ENCODE assay signal across 9 cellular contexts in the genomic region with DNA sequence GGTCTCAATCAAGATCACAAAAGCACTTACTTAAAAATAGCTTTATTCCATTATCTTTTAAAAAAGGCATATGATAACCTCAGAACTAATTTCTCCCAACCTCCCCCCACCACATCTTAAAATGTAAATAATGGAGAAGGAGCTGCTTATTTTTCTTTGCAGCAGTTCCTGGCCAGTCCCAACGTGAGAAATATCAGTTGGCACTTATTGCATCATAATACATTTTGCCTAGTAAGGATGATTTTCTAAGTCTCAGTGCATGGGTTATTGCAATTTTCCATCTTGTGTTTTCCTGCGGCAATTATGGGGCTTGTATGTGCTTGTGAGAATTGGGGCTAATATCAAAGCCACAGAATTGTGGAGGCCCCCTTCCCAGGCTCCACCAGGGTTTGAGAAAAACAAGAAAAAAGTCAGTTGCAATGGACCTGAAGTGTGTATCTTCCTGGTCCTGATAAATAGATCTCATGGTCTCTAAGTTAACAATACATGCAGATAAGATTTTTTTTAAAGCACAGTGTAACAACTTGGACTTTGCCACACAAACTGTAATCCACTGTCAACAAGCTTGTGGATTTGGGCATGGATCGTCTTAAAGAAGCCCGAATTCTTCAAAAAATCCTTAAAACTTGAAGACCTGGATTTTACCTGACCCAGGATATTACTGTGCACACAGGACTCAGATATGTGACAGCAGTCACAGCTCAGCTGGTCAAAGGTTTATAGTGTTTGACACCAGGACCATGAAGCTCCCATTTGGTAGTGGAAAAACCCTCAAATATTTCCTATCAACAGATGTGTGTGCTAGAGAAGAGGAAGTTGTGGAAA. TPM values are rescaled to one million over a fixed set of nuclear protein-coding genes. Genes with fewer than 3 reads are reported as not detected.
DNase-seq lines count a peak whose midpoint lies in the region; ATAC-seq and TF ChIP-seq lines count a peak whose summit lies in the region.
"Had no signal": no experiment of that assay in that cellular context is flagged by ENCODE, and none has a peak within 500 bp of the region (broad histone marks: within the 10 kb centered on the region; RNA-seq: fewer than 3 reads in every experiment).

No MANE protein-coding gene starts in this region.

- DNase-seq in activated naive CD8-positive, alpha-beta T cell treated with anti-CD3 and anti-CD28 coated beads, Interleukin-2, amount 50 U/mL, for 24 hours = no peak
- no peak for DNase-seq in psoas muscle
- no peak for DNase-seq in stimulated activated naive CD4-positive, alpha-beta T cell treated with Interleukin-2 at 50 U/mL for 16 hours (lab: John Stamatoyannopoulos, UW)
- DNase-seq: activated gamma-delta T cell had no signal

- no peaks in the 10 kb centered on the region for H3K9me3 Mint-ChIP-seq in activated naive CD8-positive, alpha-beta T cell treated with anti-CD3 and anti-CD28 coated beads, Interleukin-2, amount 50 U/mL, for 24 hours

- peaks cover 6% of the 10 kb centered on the region for H3K36me3 Mint-ChIP-seq in activated naive CD8-positive, alpha-beta T cell treated with anti-CD3 and anti-CD28 coated beads, Interleukin-2, amount 50 U/mL, for 24 hours (ENCODE audit: low read depth)

- H3K27me3 Mint-ChIP-seq in activated naive CD8-positive, alpha-beta T cell treated with anti-CD3 and anti-CD28 coated beads, Interleukin-2, amount 50 U/mL, for 24 hours = peaks cover 8% of the 10 kb centered on the region

- H3K27ac Mint-ChIP-seq in activated naive CD8-positive, alpha-beta T cell treated with anti-CD3 and anti-CD28 coated beads, Interleukin-2, amount 50 U/mL, for 24 hours = peak overlapping the region; percentile 33

- POLR2A ChIA-PET in HEK293 (lab: Yijun Ruan, JAX) = interaction anchor here (0.5 to 0.9 kb wide), 5 partner anchors 27 to 91 kb away, joined by 3 to 6 read pairs (median 4); a partner anchor contains a TSS

- H3K4me1 Mint-ChIP-seq in activated naive CD8-positive, alpha-beta T cell treated with anti-CD3 and anti-CD28 coated beads, Interleukin-2, amount 50 U/mL, for 24 hours = peaks cover 59% of the 10 kb centered on the region

- peaks cover 43 to 61% (median 54%) of the 10 kb centered on the region in 10 experiments for H3K4me1 ChIP-seq in BLaER1 treated with 17β-estradiol and CSF1 and Interleukin-3, amounts not matched to agents 10 nM and 100 nM
- H3K4me1 ChIP-seq in HEK293 (ENCODE audit: control insufficient read depth, insufficient read depth, low read length) = 0 out of 2 replicates have a peak, but pooled peaks cover 3% of the 10 kb centered on the region
- H3K4me1 ChIP-seq in mesodermal cell (ENCODE audit: control insufficient read depth, insufficient read depth, low read length, poor library complexity, severe bottlenecking) = peaks cover 6% of the 10 kb centered on the region
- H3K4me1 ChIP-seq in psoas muscle = peaks cover 7% of the 10 kb centered on the region

- H3K4me3 Mint-ChIP-seq in activated naive CD8-positive, alpha-beta T cell treated with anti-CD3 and anti-CD28 coated beads, Interleukin-2, amount 50 U/mL, for 24 hours = peak overlapping the region; percentile 42

- 84 to 100% methylated on average over 1 to 3 of the region's 4 CpGs for WGBS in mesodermal cell (ENCODE audit: insufficient coverage in 2 of 2), 2 experiments
- WGBS in psoas muscle, 3 donors = 73 to 78% (median 74%) methylated on average over 4 of the region's 4 CpGs

- CTCF ChIA-PET in HEK293 (lab: Yijun Ruan, JAX) = interaction anchor here (0.6 to 5.3 kb wide), 6 partner anchors 8 to 559 kb away, joined by 3 to 44 read pairs (median 3); no protein-coding TSS in a partner anchor

- H3K9ac ChIP-seq in BLaER1 treated with 17β-estradiol and CSF1 and Interleukin-3, amounts not matched to agents 10 nM and 100 nM = no peak overlapping the region

- H3K4me2 ChIP-seq in BLaER1 treated with 17β-estradiol and CSF1 and Interleukin-3, amounts not matched to agents 10 nM and 100 nM = peak overlapping the region; percentile 88 to 99 (median 97); a peak in 21 of 22 replicates

- no peak overlapping the region for H3K4me3 ChIP-seq in BLaER1 treated with 17β-estradiol and CSF1 and Interleukin-3, amounts not matched to agents 10 nM and 100 nM
- H3K4me3 ChIP-seq in HEK293 (ENCODE audit: low read depth, low read length) (no peak overlapping the region), mesodermal cell (ENCODE audit: extremely low read depth, insufficient read depth, low read length, poor library complexity, severe bottlenecking) (no peak overlapping the region), psoas muscle (no peak overlapping the region)

- H3K27me3 ChIP-seq in BLaER1 treated with 17β-estradiol and CSF1 and Interleukin-3, amounts not matched to agents 10 nM and 100 nM = peaks cover 0 to 19% (median 14%) of the 10 kb centered on the region in 11 experiments; a peak in 12 of 22 replicates
- no peaks in the 10 kb centered on the region for H3K27me3 ChIP-seq in psoas muscle (ENCODE audit: insufficient read depth in 3 of 3, low read length in 2 of 3)

- TF ChIP-seq CTCF in HEK293 (tag by site-specific recombination; IDR thresholded peaks at IDR 0.05) (no peak), psoas muscle (IDR thresholded peaks at IDR 0.05) (no peak)

- no peak overlapping the region; a peak in 1 of 22 replicates for H3K27ac ChIP-seq in BLaER1 treated with 17β-estradiol and CSF1 and Interleukin-3, amounts not matched to agents 10 nM and 100 nM
- no peak overlapping the region for H3K27ac ChIP-seq in HEK293 (ENCODE audit: extremely low read depth, low read depth, low read length)
- peak overlapping the region; percentile 59 for H3K27ac ChIP-seq in mesodermal cell (ENCODE audit: low read depth, low read length, severe bottlenecking)
- H3K27ac ChIP-seq in psoas muscle = no peak overlapping the region

- no peaks in the 10 kb centered on the region for H3K9me3 ChIP-seq in BLaER1 treated with 17β-estradiol and CSF1 and Interleukin-3, amounts not matched to agents 10 nM and 100 nM (replicated peaks in 1 of 11)
- H3K9me3 ChIP-seq in HEK293 (ENCODE audit: control insufficient read depth, insufficient read depth, low read depth, low read length) = no peaks in the 10 kb centered on the region
- H3K9me3 ChIP-seq in mesodermal cell (ENCODE audit: control insufficient read depth, low read length) = no peaks in the 10 kb centered on the region
- H3K9me3 ChIP-seq in psoas muscle = no peaks in the 10 kb centered on the region

- intact Hi-C loops in psoas muscle (cut with DNase I) = loop anchor here (5.0 kb wide), 1 partner anchor 39 kb away; a partner anchor contains a TSS

- peaks cover 0 to 4% (median 0%) of the 10 kb centered on the region in 11 experiments; a peak in 3 of 22 replicates for H4K20me1 ChIP-seq in BLaER1 treated with 17β-estradiol and CSF1 and Interleukin-3, amounts not matched to agents 10 nM and 100 nM

- ATAC-seq in activated naive CD8-positive, alpha-beta T cell treated with anti-CD3 and anti-CD28 coated beads, Interleukin-2, amount 50 U/mL, for 24 hours = no peak
- ATAC-seq in HG03571 (IDR thresholded peaks at IDR 0.05; ENCODE audit: unreplicated experiment) (no peak), psoas muscle (no peak), GM21381 (IDR thresholded peaks at IDR 0.05; ENCODE audit: unreplicated experiment) (no peak)

- H3K36me3 ChIP-seq in BLaER1 treated with 17β-estradiol and CSF1 and Interleukin-3, amounts not matched to agents 10 nM and 100 nM = peaks cover 0 to 28% (median 3%) of the 10 kb centered on the region in 11 experiments; a peak in 9 of 22 replicates
- H3K36me3 ChIP-seq in HEK293 (ENCODE audit: control insufficient read depth in 2 of 2, insufficient read depth in 1 of 2, low read length in 2 of 2) (no peaks in the 10 kb centered on the region; a peak in 1 of 3 replicates), mesodermal cell (ENCODE audit: control insufficient read depth, insufficient read depth, low read length) (peaks cover 5% of the 10 kb centered on the region), psoas muscle (ENCODE audit: insufficient read depth in 1 of 2, low read depth in 1 of 2) (peaks cover 0 to 17% of the 10 kb centered on the region in 2 donors)

TF ChIP-seq in HEK293, 187 proteins besides CTCF, POLR2A, EP300 and RAD21 (continues in another document):
- TF ChIP-seq, protein P1, sequence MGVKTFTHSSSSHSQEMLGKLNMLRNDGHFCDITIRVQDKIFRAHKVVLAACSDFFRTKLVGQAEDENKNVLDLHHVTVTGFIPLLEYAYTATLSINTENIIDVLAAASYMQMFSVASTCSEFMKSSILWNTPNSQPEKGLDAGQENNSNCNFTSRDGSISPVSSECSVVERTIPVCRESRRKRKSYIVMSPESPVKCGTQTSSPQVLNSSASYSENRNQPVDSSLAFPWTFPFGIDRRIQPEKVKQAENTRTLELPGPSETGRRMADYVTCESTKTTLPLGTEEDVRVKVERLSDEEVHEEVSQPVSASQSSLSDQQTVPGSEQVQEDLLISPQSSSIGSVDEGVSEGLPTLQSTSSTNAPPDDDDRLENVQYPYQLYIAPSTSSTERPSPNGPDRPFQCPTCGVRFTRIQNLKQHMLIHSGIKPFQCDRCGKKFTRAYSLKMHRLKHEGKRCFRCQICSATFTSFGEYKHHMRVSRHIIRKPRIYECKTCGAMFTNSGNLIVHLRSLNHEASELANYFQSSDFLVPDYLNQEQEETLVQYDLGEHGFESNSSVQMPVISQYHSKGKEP (tag by site-specific recombination; IDR thresholded peaks at IDR 0.05) = peak; percentile 81
- TF ChIP-seq, protein P2, sequence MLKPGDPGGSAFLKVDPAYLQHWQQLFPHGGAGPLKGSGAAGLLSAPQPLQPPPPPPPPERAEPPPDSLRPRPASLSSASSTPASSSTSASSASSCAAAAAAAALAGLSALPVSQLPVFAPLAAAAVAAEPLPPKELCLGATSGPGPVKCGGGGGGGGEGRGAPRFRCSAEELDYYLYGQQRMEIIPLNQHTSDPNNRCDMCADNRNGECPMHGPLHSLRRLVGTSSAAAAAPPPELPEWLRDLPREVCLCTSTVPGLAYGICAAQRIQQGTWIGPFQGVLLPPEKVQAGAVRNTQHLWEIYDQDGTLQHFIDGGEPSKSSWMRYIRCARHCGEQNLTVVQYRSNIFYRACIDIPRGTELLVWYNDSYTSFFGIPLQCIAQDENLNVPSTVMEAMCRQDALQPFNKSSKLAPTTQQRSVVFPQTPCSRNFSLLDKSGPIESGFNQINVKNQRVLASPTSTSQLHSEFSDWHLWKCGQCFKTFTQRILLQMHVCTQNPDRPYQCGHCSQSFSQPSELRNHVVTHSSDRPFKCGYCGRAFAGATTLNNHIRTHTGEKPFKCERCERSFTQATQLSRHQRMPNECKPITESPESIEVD (tag by site-specific recombination; IDR thresholded peaks at IDR 0.05) = peak; percentile 45; the same call in 1 of the 2 replicates
- TF ChIP-seq ZNF585B (tag by site-specific recombination; IDR thresholded peaks at IDR 0.05) = no peak

RNA-seq across cellular contexts. Expression of a gene that starts 2.8 kb away (rescaled TPM):
- 50.9 TPM for polyA plus RNA-seq in mesodermal cell (2013, experiment 1 of 2)
- 50.7 TPM for polyA plus RNA-seq in mesodermal cell (2013, experiment 2 of 2)
- 10 to 100 TPM; 74.4 to 96.4 (median 83.4) TPM for total RNA-seq in psoas muscle
- polyA plus RNA-seq in psoas muscle = 100 to 1,000 TPM in 2 of 3 donors, 10 to 100 TPM in 1; 63.8 to 113 (median 110) TPM

RNA-seq across cellular contexts. Expression of a gene that starts 40.0 kb away (rescaled TPM):
- 13.3 TPM for polyA plus RNA-seq in mesodermal cell (2013, experiment 1 of 2)
- 13.5 TPM for polyA plus RNA-seq in mesodermal cell (2013, experiment 2 of 2)
- 10 to 100 TPM in 2 of 4 donors, 1 to 10 TPM in 2; 7.3 to 13.9 (median 10.8) TPM for total RNA-seq in psoas muscle
- polyA plus RNA-seq in psoas muscle = 10 to 100 TPM in 2 of 3 donors, 1 to 10 TPM in 1; 4.8 to 12.8 (median 10.7) TPM

RNA-seq across cellular contexts. Expression of a gene that starts 47.3 kb away (rescaled TPM):
- 23.5 TPM for polyA plus RNA-seq in mesodermal cell (2013, experiment 1 of 2)
- 22.2 TPM for polyA plus RNA-seq in mesodermal cell (2013, experiment 2 of 2)
- total RNA-seq in psoas muscle = 1 to 10 TPM; 2.2 to 4.6 (median 3.2) TPM
- polyA plus RNA-seq in psoas muscle = 1 to 10 TPM; 3.4 to 8.5 (median 5.1) TPM
